Comparison of ENCODE assay signal across 8 cellular contexts in the genomic region with DNA sequence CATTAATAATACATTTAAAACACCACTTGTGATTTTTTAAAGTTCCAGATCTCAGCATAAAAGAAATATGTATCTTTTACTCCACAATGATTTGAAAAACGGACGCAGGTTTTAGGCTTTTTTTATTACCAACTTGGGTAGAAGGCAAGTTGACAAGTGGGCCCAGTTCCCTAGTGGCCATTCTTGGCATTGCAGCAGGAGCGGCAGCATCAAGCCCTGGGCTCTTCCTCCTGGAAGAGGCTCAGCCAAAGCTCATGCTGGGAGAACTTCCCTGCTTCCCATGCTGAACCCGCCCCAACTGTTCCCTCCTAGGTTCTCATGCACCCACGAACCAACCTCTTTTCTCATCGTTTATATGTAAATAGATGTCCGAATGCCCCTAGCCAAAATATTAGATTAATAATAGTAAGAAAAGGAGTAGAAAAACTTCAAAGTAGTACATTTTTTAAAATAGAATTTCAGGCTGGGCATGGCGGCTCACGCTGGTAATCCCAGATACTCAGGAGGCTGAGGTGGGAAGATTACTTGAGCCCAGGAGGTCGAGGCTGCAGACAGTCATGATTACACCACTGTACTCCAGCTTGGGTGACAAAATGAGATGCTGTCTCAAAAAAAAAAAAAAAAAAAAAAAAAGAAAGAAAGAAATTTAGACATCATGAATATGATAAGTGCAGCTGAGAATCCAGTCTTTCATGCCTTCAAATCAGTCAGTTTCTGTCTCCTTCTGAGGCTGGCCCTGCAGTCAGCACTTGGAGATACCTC. TPM values are rescaled to one million over a fixed set of nuclear protein-coding genes. Genes with fewer than 3 reads are reported as not detected.
DNase-seq lines count a peak whose midpoint lies in the region; ATAC-seq and TF ChIP-seq lines count a peak whose summit lies in the region.

No MANE protein-coding gene starts in this region.

- H3K4me3 ChIP-seq in esophagus muscularis mucosa = no peak overlapping the region

- H3K4me1 Mint-ChIP-seq in activated B cell treated with CpG ODN at 0.5 μM for 24 hours = peaks cover 20% of the 10 kb centered on the region

- POLR2A ChIA-PET in activated B cell treated with CpG ODN at 0.5 μM for 24 hours (lab: Charles Lee) = interaction anchor here (0.7 to 1.6 kb wide), 7 partner anchors 18 to 343 kb away, joined by 3 to 14 read pairs (median 5); a partner anchor contains a TSS

- no peak for TF ChIP-seq POLR2A in esophagus muscularis mucosa (IDR thresholded peaks at IDR 0.05; ENCODE audit: low read depth)

- H3K36me3 Mint-ChIP-seq in activated B cell treated with CpG ODN at 0.5 μM for 24 hours (ENCODE audit: low read depth) = no peaks in the 10 kb centered on the region

- H3K36me3 ChIP-seq in esophagus muscularis mucosa = no peaks in the 10 kb centered on the region

- H3K4me1 ChIP-seq in esophagus muscularis mucosa = no peaks in the 10 kb centered on the region

- intact Hi-C loops in Right ventricle myocardium superior (cut with DNase I) = no loop called here
- intact Hi-C loops in left cardiac atrium (cut with DNase I) = no loop called here
- intact Hi-C loops in activated B cell treated with CpG ODN at 0.5 μM for 24 hours (cut with micrococcal nuclease) = loop anchor here (1.0 kb wide), 2 partner anchors 15 to 17 kb away; no protein-coding TSS in a partner anchor
- intact Hi-C loops in esophagus muscularis mucosa (cut with DNase I) = no loop called here

- no peaks in the 10 kb centered on the region for H3K9me3 ChIP-seq in esophagus muscularis mucosa

- no peak overlapping the region for H3K27ac ChIP-seq in esophagus muscularis mucosa (replicated peaks in 1 of 4)

- peak overlapping the region; percentile 25 for H3K4me3 Mint-ChIP-seq in activated B cell treated with CpG ODN at 0.5 μM for 24 hours

- TF ChIP-seq EP300 in esophagus muscularis mucosa (IDR thresholded peaks at IDR 0.05) = no peak

- peak; percentile 47 for DNase-seq in Right ventricle myocardium superior
- no peak for DNase-seq in left cardiac atrium
- DNase-seq in HuH-7.5 (ENCODE audit: low spot score) = peak; percentile 32
- DNase-seq in activated B cell treated with CpG ODN at 0.5 μM for 24 hours = no peak
- no peak for DNase-seq in esophagus muscularis mucosa (ENCODE audit: extremely low spot score)
- peak; percentile 18 for DNase-seq in retina
- DNase-seq in NCI-H2029 treated with DMSO at 0.1 percent for 48 hours (lab: John Stamatoyannopoulos, UW) = no peak
- DNase-seq in dedifferentiated amniotic fluid mesenchymal stem cell (ENCODE audit: extremely low spot score) = no peak

- H3K27me3 Mint-ChIP-seq in activated B cell treated with CpG ODN at 0.5 μM for 24 hours = no peaks in the 10 kb centered on the region

- CTCF ChIA-PET in activated B cell treated with CpG ODN at 0.5 μM for 24 hours (lab: Charles Lee) = interaction anchor here (1.0 to 2.6 kb wide), 5 partner anchors 9 to 262 kb away, joined by 3 to 14 read pairs (median 5); no protein-coding TSS in a partner anchor

- H3K9me3 Mint-ChIP-seq in activated B cell treated with CpG ODN at 0.5 μM for 24 hours = no peaks in the 10 kb centered on the region

- peak overlapping the region; percentile 79 for H3K27ac Mint-ChIP-seq in activated B cell treated with CpG ODN at 0.5 μM for 24 hours

- ATAC-seq in Right ventricle myocardium superior (ENCODE audit: poor library complexity) (no peak), left cardiac atrium (no peak), activated B cell treated with CpG ODN at 0.5 μM for 24 hours (ENCODE audit: low read depth) (peak; percentile 29)

- peaks cover 0 to 9% (median 0%) of the 10 kb centered on the region in 4 donors for H3K27me3 ChIP-seq in esophagus muscularis mucosa

- WGBS in esophagus muscularis mucosa = 47% methylated on average over 10 of the region's 10 CpGs

- TF ChIP-seq CTCF in activated B cell treated with CpG ODN at 0.5 μM for 24 hours (IDR thresholded peaks at IDR 0.05) = peak; percentile 40
- TF ChIP-seq CTCF in esophagus muscularis mucosa (IDR thresholded peaks at IDR 0.05) = peak in 2 of 3 experiments; percentile 29 to 49

RNA-seq across cellular contexts. Expression of a gene that starts 18.2 kb away (rescaled TPM):
- total RNA-seq in Right ventricle myocardium superior = 0.22 TPM
- under 1 TPM in 1 of 2 donors, not detected in 1; 0.24 TPM for total RNA-seq in left cardiac atrium
- total RNA-seq in activated B cell treated with CpG ODN at 0.5 μM for 24 hours = 2.8 and 3.2 TPM in 2 replicates
- total RNA-seq in esophagus muscularis mucosa = under 1 TPM; 0.29 to 0.83 (median 0.50) TPM

Comparison
In these comparisons a context has a peak if more than half of its experiments do, and no peak if none do; other contexts are left out.
1. DNase-seq: peak in Right ventricle myocardium superior (single experiment), HuH-7.5 (single experiment) and retina (single experiment); none in left cardiac atrium (single experiment), activated B cell treated with CpG ODN at 0.5 μM for 24 hours (single experiment), esophagus muscularis mucosa (single experiment), NCI-H2029 treated with DMSO at 0.1 percent for 48 hours (single experiment) and dedifferentiated amniotic fluid mesenchymal stem cell (single experiment).